18 cellular contexts compared by ENCODE assay signal in the genomic region with DNA sequence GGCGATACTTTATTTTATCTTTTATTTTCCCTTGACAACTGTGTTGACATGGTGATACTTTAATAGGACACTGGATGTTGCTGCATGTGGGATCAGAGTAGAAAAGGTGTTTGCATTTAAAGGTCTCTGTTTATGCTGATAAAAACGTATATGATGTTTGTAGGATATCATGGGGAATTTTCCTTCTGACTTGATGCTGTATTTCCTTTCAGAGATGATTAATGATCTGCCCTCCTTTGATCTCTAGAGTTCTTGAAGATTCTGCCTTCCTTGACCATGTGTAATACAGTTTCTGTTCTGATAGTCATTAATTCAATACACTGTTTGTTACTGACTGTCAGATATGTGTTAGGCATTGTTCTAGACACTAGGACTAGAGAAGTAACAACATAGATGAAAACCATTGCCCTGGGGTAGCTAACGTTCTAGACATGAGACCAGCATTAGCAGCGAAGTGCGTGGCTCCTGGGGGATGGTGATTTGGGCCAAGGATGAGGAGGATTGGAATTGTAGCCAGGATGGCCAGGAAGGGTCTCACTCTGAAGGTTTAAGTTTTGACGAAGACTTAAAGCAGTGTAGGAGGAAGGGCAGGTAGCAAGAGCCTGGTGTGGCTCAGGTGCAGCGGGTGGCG. TPM values are rescaled to one million over a fixed set of nuclear protein-coding genes. Genes with fewer than 3 reads are reported as not detected.
A peak's percentile ranks its signal among the peaks of the same experiment; 100 is the strongest.
DNase-seq lines count a peak whose midpoint lies in the region; ATAC-seq and TF ChIP-seq lines count a peak whose summit lies in the region.
"Had no signal": no experiment of that assay in that cellular context is flagged by ENCODE, and none has a peak within 500 bp of the region (broad histone marks: within the 10 kb centered on the region; RNA-seq: fewer than 3 reads in every experiment).

No MANE protein-coding gene starts in this region.

- ATAC-seq in CD4-positive, alpha-beta T cell (ENCODE audit: poor library complexity) = no peak
- no peak for ATAC-seq in activated naive CD8-positive, alpha-beta T cell treated with anti-CD3 and anti-CD28 coated beads, Interleukin-2, amount 50 U/mL, for 24 hours
- ATAC-seq in natural killer cell = no peak
- ATAC-seq in GM18498 (IDR thresholded peaks at IDR 0.05; ENCODE audit: unreplicated experiment) = no peak
- ATAC-seq: activated CD8-positive, alpha-beta memory T cell treated with anti-CD3 and anti-CD28 coated beads, Interleukin-2, amount 10 ng/mL, durations not matched to agents 7 days and 5 days; pancreas had no signal

- H3K27ac Mint-ChIP-seq in CD4-positive, alpha-beta T cell = peak overlapping the region; percentile 84
- H3K27ac Mint-ChIP-seq in activated naive CD8-positive, alpha-beta T cell treated with anti-CD3 and anti-CD28 coated beads, Interleukin-2, amount 50 U/mL, for 24 hours = peak overlapping the region; percentile 34
- peak overlapping the region; percentile 1 to 51 for H3K27ac Mint-ChIP-seq in natural killer cell
- H3K27ac Mint-ChIP-seq: activated CD8-positive, alpha-beta memory T cell treated with anti-CD3 and anti-CD28 coated beads, Interleukin-2, amount 10 ng/mL, durations not matched to agents 7 days and 5 days had no signal

- peaks cover 15% of the 10 kb centered on the region for H3K36me3 Mint-ChIP-seq in CD4-positive, alpha-beta T cell (ENCODE audit: low read depth)
- H3K36me3 Mint-ChIP-seq in activated naive CD8-positive, alpha-beta T cell treated with anti-CD3 and anti-CD28 coated beads, Interleukin-2, amount 50 U/mL, for 24 hours (ENCODE audit: low read depth) = peaks cover 21% of the 10 kb centered on the region
- no peaks in the 10 kb centered on the region for H3K36me3 Mint-ChIP-seq in natural killer cell

- H3K4me3 Mint-ChIP-seq in CD4-positive, alpha-beta T cell = peak overlapping the region; percentile 22
- no peak overlapping the region for H3K4me3 Mint-ChIP-seq in activated naive CD8-positive, alpha-beta T cell treated with anti-CD3 and anti-CD28 coated beads, Interleukin-2, amount 50 U/mL, for 24 hours
- H3K4me3 Mint-ChIP-seq in natural killer cell = no peak overlapping the region
- H3K4me3 Mint-ChIP-seq: activated CD8-positive, alpha-beta memory T cell treated with anti-CD3 and anti-CD28 coated beads, Interleukin-2, amount 10 ng/mL, durations not matched to agents 7 days and 5 days had no signal

- peaks cover 5% of the 10 kb centered on the region; the same call in 1 of the 2 replicates for H3F3A ChIP-seq in DOHH2 (ENCODE audit: control insufficient read depth, insufficient read depth)

- intact Hi-C loops in CD4-positive, alpha-beta T cell (cut with DNase I, micrococcal nuclease) = no loop called here
- intact Hi-C loops in natural killer cell (cut with micrococcal nuclease) = no loop called here

- H3K4me1 Mint-ChIP-seq in CD4-positive, alpha-beta T cell (ENCODE audit: low read depth) = peaks cover 62% of the 10 kb centered on the region
- peaks cover 54% of the 10 kb centered on the region for H3K4me1 Mint-ChIP-seq in activated naive CD8-positive, alpha-beta T cell treated with anti-CD3 and anti-CD28 coated beads, Interleukin-2, amount 50 U/mL, for 24 hours
- H3K4me1 Mint-ChIP-seq in natural killer cell = peaks cover 50 to 60% of the 10 kb centered on the region in 2 donors

- no peak overlapping the region for H3K4me3 ChIP-seq in DOHH2 (ENCODE audit: low read length)
- H3K4me3 ChIP-seq: pancreas, testis had no signal

- CTCF ChIA-PET in CD4-positive, alpha-beta T cell (lab: Charles Lee) = no interaction called here

- H3K9me2 ChIP-seq in DOHH2 (replicated peaks; ENCODE audit: control insufficient read depth, low read length) = no peaks in the 10 kb centered on the region

- peaks cover 89% of the 10 kb centered on the region for H3K79me2 ChIP-seq in DOHH2 (ENCODE audit: control insufficient read depth, low read length)

- POLR2A ChIA-PET in CD4-positive, alpha-beta T cell (lab: Charles Lee) = interaction anchor here (0.9 kb wide), 1 partner anchor 46 kb away, joined by 3 read pairs; a partner anchor contains a TSS

- no peak for DNase-seq in CD4-positive, alpha-beta T cell
- DNase-seq in activated naive CD8-positive, alpha-beta T cell treated with anti-CD3 and anti-CD28 coated beads, Interleukin-2, amount 50 U/mL, for 24 hours = no peak
- DNase-seq in natural killer cell = no peak
- DNase-seq in central memory CD4-positive, alpha-beta T cell = no peak
- DNase-seq in MV-4-11 (lab: John Stamatoyannopoulos, UW) = no peak
- DNase-seq: activated CD8-positive, alpha-beta memory T cell treated with anti-CD3 and anti-CD28 coated beads, Interleukin-2, amount 10 ng/mL, durations not matched to agents 7 days and 5 days; cerebellar nuclear complex; effector CD8-positive, alpha-beta T cell; GF-D8; hippocampal formation; MM.1S; NCI-H1930; pancreas; stimulated activated CD4-positive, alpha-beta T cell treated with anti-CD3 and anti-CD28 coated beads, Interleukin-2, amount 100 ng/mL, for 48 hours; testis had no signal

- no peak overlapping the region for H3K27ac ChIP-seq in CD4-positive, alpha-beta T cell (ENCODE audit: low read depth, low read length)
- H3K27ac ChIP-seq in DOHH2 (ENCODE audit: low read depth, low read length) = no peak overlapping the region
- H3K27ac ChIP-seq: pancreas, testis, VCaP had no signal

- no peaks in the 10 kb centered on the region for H3K27me3 Mint-ChIP-seq in CD4-positive, alpha-beta T cell
- no peaks in the 10 kb centered on the region for H3K27me3 Mint-ChIP-seq in activated naive CD8-positive, alpha-beta T cell treated with anti-CD3 and anti-CD28 coated beads, Interleukin-2, amount 50 U/mL, for 24 hours
- H3K27me3 Mint-ChIP-seq in natural killer cell (ENCODE audit: low read depth in 2 of 2) = no peaks in the 10 kb centered on the region
- H3K27me3 Mint-ChIP-seq: activated CD8-positive, alpha-beta memory T cell treated with anti-CD3 and anti-CD28 coated beads, Interleukin-2, amount 10 ng/mL, durations not matched to agents 7 days and 5 days had no signal

- peaks cover 36% of the 10 kb centered on the region for H3K36me3 ChIP-seq in DOHH2 (ENCODE audit: control insufficient read depth, low read length)
- H3K36me3 ChIP-seq: pancreas had no signal

- H3K27me3 ChIP-seq in CD4-positive, alpha-beta T cell (ENCODE audit: control insufficient read depth, insufficient read depth, low read length) = no peaks in the 10 kb centered on the region
- no peaks in the 10 kb centered on the region for H3K27me3 ChIP-seq in DOHH2 (ENCODE audit: control insufficient read depth, low read length)
- H3K27me3 ChIP-seq: pancreas, testis had no signal

- H4K20me1 ChIP-seq in DOHH2 (ENCODE audit: control insufficient read depth, insufficient read depth, low read depth, low read length) = peaks cover 7% of the 10 kb centered on the region; the same call in 1 of the 2 replicates

- no peaks in the 10 kb centered on the region for H3K9me3 ChIP-seq in CD4-positive, alpha-beta T cell (ENCODE audit: control insufficient read depth, low read length)
- peaks cover 14% of the 10 kb centered on the region for H3K9me3 ChIP-seq in DOHH2 (ENCODE audit: control insufficient read depth, insufficient read depth, low read length)
- H3K9me3 ChIP-seq: pancreas, testis had no signal

- H3K4me1 ChIP-seq in DOHH2 (ENCODE audit: control insufficient read depth, low read length) = peaks cover 25% of the 10 kb centered on the region

- H3K4me2 ChIP-seq in DOHH2 (ENCODE audit: low read length) = 0 out of 2 replicates have a peak overlapping the region, but pooled peaks have one; percentile 6

- H3K9me3 Mint-ChIP-seq in CD4-positive, alpha-beta T cell = no peaks in the 10 kb centered on the region
- no peaks in the 10 kb centered on the region for H3K9me3 Mint-ChIP-seq in activated naive CD8-positive, alpha-beta T cell treated with anti-CD3 and anti-CD28 coated beads, Interleukin-2, amount 50 U/mL, for 24 hours
- H3K9me3 Mint-ChIP-seq in natural killer cell = no peaks in the 10 kb centered on the region

- no peak for TF ChIP-seq CTCF in CD4-positive, alpha-beta T cell (IDR thresholded peaks at IDR 0.05)
- no peak for TF ChIP-seq CTCF in DOHH2 (IDR thresholded peaks at IDR 0.05; ENCODE audit: low read depth, low read length, poor library complexity, severe bottlenecking)
- no peak for TF ChIP-seq CTCF in natural killer cell (IDR thresholded peaks at IDR 0.05)

RNA-seq across cellular contexts. Expression of a gene that starts 2.8 kb away (rescaled TPM):
- 10 to 100 TPM; 86.5 to 89.4 TPM for total RNA-seq in CD4-positive, alpha-beta T cell
- total RNA-seq in natural killer cell = 100 to 1,000 TPM; 106 to 171 (median 139) TPM

RNA-seq across cellular contexts. Expression of a gene that starts 3.3 kb away (rescaled TPM):
- 10 to 100 TPM; 27.5 to 31.4 TPM for total RNA-seq in CD4-positive, alpha-beta T cell
- total RNA-seq in natural killer cell = 10 to 100 TPM; 19.8 to 29.2 (median 27.8) TPM

RNA-seq across cellular contexts. Expression of a gene that starts 46.3 kb away (rescaled TPM):
- total RNA-seq in CD4-positive, alpha-beta T cell = 1 to 10 TPM; 4.8 to 6.0 TPM
- 10 to 100 TPM; 15.4 to 17.5 (median 15.6) TPM for total RNA-seq in natural killer cell

Comparison
In these comparisons a context has a peak if more than half of its experiments do, and no peak if none do; other contexts are left out.
1. H3K27ac Mint-ChIP-seq: peak in every context shown above with its lines; median percentile 84 in CD4-positive, alpha-beta T cell; 34 in activated naive CD8-positive, alpha-beta T cell treated with anti-CD3 and anti-CD28 coated beads, Interleukin-2, amount 50 U/mL, for 24 hours; 26 in natural killer cell.